Comparison of ENCODE assay signal across 8 cellular contexts in genomic region chr3:194091897-194092296, GRCh38. TPM values are rescaled to one million over a fixed set of nuclear protein-coding genes. Genes with fewer than 3 reads are reported as not detected.
A peak's percentile ranks its signal among the peaks of the same experiment; 100 is the strongest.
DNase-seq lines count a peak whose midpoint lies in the region; ATAC-seq and TF ChIP-seq lines count a peak whose summit lies in the region.
"Not testable (repeated sequence)": the region's sequence is repeated elsewhere in the genome, so short reads cannot be mapped to it uniquely, and the experiment has no call there.
"Had no signal": no experiment of that assay in that cellular context is flagged by ENCODE, and none has a peak within 500 bp of the region (broad histone marks: within the 10 kb centered on the region; RNA-seq: fewer than 3 reads in every experiment).

No MANE protein-coding gene starts in this region.

- H3K14ac ChIP-seq in mesenchymal stem cell (ENCODE audit: low read length in 2 of 2) = not testable (repeated sequence)

- peak overlapping the region; percentile 65 for H2AK5ac ChIP-seq in mesenchymal stem cell (ENCODE audit: low read length, severe bottlenecking)

- DNase-seq in Caco-2; PC-3; SK-N-MC (ENCODE audit: low read depth, low spot score); MCF 10A (ENCODE audit: unreplicated experiment); epithelial cell of proximal tubule (ENCODE audit: low read depth); mesenchymal stem cell; neural crest cell (ENCODE audit: low read depth, low spot score): not testable (repeated sequence)

- H3K27ac ChIP-seq in PC-3 (ENCODE audit: low read length) (peak overlapping the region; percentile 75), SK-N-MC (peak overlapping the region; percentile 48; the same call in 1 of the 2 replicates)
- not testable (repeated sequence) for H3K27ac ChIP-seq in mesenchymal stem cell (ENCODE audit: low read length, poor library complexity, severe bottlenecking)

- H3K9me2 ChIP-seq in PC-3 (replicated peaks; ENCODE audit: low read length) = not testable (repeated sequence)

- H3K4me3 Mint-ChIP-seq in Caco-2 (ENCODE audit: unreplicated experiment); neural crest cell: not testable (repeated sequence)
- H3K4me3 Mint-ChIP-seq in MCF 10A (ENCODE audit: unreplicated experiment) = peak overlapping the region; percentile 47

- not testable (repeated sequence) for H4K91ac ChIP-seq in mesenchymal stem cell (ENCODE audit: low read length)

- H3K4ac ChIP-seq in mesenchymal stem cell (ENCODE audit: low read depth in 1 of 2, low read length in 2 of 2) = not testable (repeated sequence)

- H3K79me1 ChIP-seq in mesenchymal stem cell (replicated peaks; ENCODE audit: low read length, poor library complexity, severe bottlenecking) = not testable (repeated sequence)

- intact Hi-C loops in Caco-2 (cut with micrococcal nuclease; ENCODE audit: unreplicated experiment) = not testable (repeated sequence)
- intact Hi-C loops in PC-3 (cut with micrococcal nuclease) = loop anchor here (2.0 kb wide), 1 partner anchor 29 kb away; no protein-coding TSS in a partner anchor
- intact Hi-C loops in MCF 10A (cut with micrococcal nuclease) = loop anchor here (5.0 kb wide), 1 partner anchor 90 kb away; no protein-coding TSS in a partner anchor

- TF ChIP-seq CTCF in Caco-2 (IDR thresholded peaks at IDR 0.05; ENCODE audit: insufficient read depth in 1 of 2, low read depth in 1 of 2, low read length in 1 of 2, severe bottlenecking in 1 of 2, unreplicated experiment in 1 of 2); PC-3 (conservative IDR thresholded peaks at IDR 0.05; ENCODE audit: low read depth, low read length); MCF 10A (IDR thresholded peaks at IDR 0.05; ENCODE audit: unreplicated experiment); epithelial cell of proximal tubule (conservative IDR thresholded peaks at IDR 0.05; ENCODE audit: low read depth, low read length); neural crest cell (conservative IDR thresholded peaks at IDR 0.05): not testable (repeated sequence)

- not testable (repeated sequence) for H2BK12ac ChIP-seq in mesenchymal stem cell (ENCODE audit: low read length in 2 of 2)

- H3K27ac Mint-ChIP-seq in Caco-2 (ENCODE audit: unreplicated experiment) = peak overlapping the region; percentile 63
- peak overlapping the region; percentile 87 for H3K27ac Mint-ChIP-seq in MCF 10A (ENCODE audit: low read depth, unreplicated experiment)
- peak overlapping the region; percentile 12 for H3K27ac Mint-ChIP-seq in neural crest cell (ENCODE audit: unreplicated experiment)

- not testable (repeated sequence) for H2BK15ac ChIP-seq in mesenchymal stem cell (ENCODE audit: low read depth, poor library complexity, severe bottlenecking)

- H3K36me3 Mint-ChIP-seq in Caco-2 (ENCODE audit: insufficient read depth, unreplicated experiment); MCF 10A (ENCODE audit: insufficient read depth, unreplicated experiment); neural crest cell (ENCODE audit: low read depth): not testable (repeated sequence)

- H4K8ac ChIP-seq in mesenchymal stem cell (ENCODE audit: low read length) = not testable (repeated sequence)

- not testable (repeated sequence) for ATAC-seq in PC-3

- H3F3A ChIP-seq in PC-3 (ENCODE audit: low read length, unreplicated experiment) = not testable (repeated sequence)

- not testable (repeated sequence) for H3K79me2 ChIP-seq in PC-3 (ENCODE audit: low read length)

- peak overlapping the region; percentile 50; the same call in 1 of the 2 replicates for H3K4me2 ChIP-seq in PC-3 (ENCODE audit: low read length)
- not testable (repeated sequence) for H3K4me2 ChIP-seq in mesenchymal stem cell (ENCODE audit: low read length, poor library complexity, severe bottlenecking)

- CTCF ChIA-PET in Caco-2 (lab: Charles Lee); PC-3 (lab: Charles Lee): not testable (repeated sequence)
- CTCF ChIA-PET in MCF 10A (lab: Yijun Ruan, JAX) = interaction anchor here (0.7 to 1.3 kb wide), 2 partner anchors 44 to 225 kb away, joined by 3 to 4 read pairs; no protein-coding TSS in a partner anchor

- not testable (repeated sequence) for H2AFZ ChIP-seq in PC-3 (ENCODE audit: low read length); mesenchymal stem cell (ENCODE audit: low read depth, low read length)

- H3K27me3 ChIP-seq in Caco-2 (replicated peaks; ENCODE audit: control insufficient read depth, insufficient read depth, low read length); PC-3 (ENCODE audit: low read length); mesenchymal stem cell (ENCODE audit: control insufficient read depth in 1 of 2, insufficient read depth in 1 of 2, low read length in 2 of 2): not testable (repeated sequence)

- H4K20me1 ChIP-seq in PC-3 (ENCODE audit: low read length) = not testable (repeated sequence)

- POLR2A ChIA-PET in Caco-2 (lab: Charles Lee); PC-3 (lab: Charles Lee; ENCODE audit: unreplicated experiment): not testable (repeated sequence)
- POLR2A ChIA-PET in MCF 10A (lab: Yijun Ruan, JAX) = interaction anchor here (0.5 to 4.7 kb wide), 5 partner anchors 38 to 311 kb away, joined by 3 to 120 read pairs (median 8); partner anchors contain the start of gene HES1

- H3K27me3 Mint-ChIP-seq in Caco-2 (ENCODE audit: insufficient read depth, unreplicated experiment); MCF 10A (ENCODE audit: insufficient read depth, unreplicated experiment): not testable (repeated sequence)
- H3K27me3 Mint-ChIP-seq in neural crest cell (ENCODE audit: low read depth) = peaks cover 23% of the 10 kb centered on the region

- not testable (repeated sequence) for H3K23ac ChIP-seq in mesenchymal stem cell (ENCODE audit: low read length in 2 of 2)

- H3K9me3 ChIP-seq in Caco-2; PC-3 (ENCODE audit: low read length); SK-N-MC (ENCODE audit: low read depth, low read length); mesenchymal stem cell (ENCODE audit: control insufficient read depth, low read length): not testable (repeated sequence)

- H3K4me1 ChIP-seq in Caco-2 = peaks cover 24% of the 10 kb centered on the region
- peaks cover 50% of the 10 kb centered on the region for H3K4me1 ChIP-seq in PC-3 (ENCODE audit: insufficient read depth, low read length)
- H3K4me1 ChIP-seq in mesenchymal stem cell (ENCODE audit: control insufficient read depth, insufficient read depth, low read depth, low read length) = peaks cover 33% of the 10 kb centered on the region

- not testable (repeated sequence) for H3K36me3 ChIP-seq in Caco-2 (ENCODE audit: control insufficient read depth, insufficient read depth, low read length); PC-3 (ENCODE audit: low read depth, low read length); SK-N-MC (ENCODE audit: insufficient read depth, low read length); mesenchymal stem cell (ENCODE audit: control insufficient read depth in 1 of 2, insufficient read depth in 2 of 2, low read depth in 1 of 2, low read length in 2 of 2)

- 93% methylated on average over 4 of the region's 6 CpGs for WGBS in mesenchymal stem cell

- H2BK120ac ChIP-seq in mesenchymal stem cell (ENCODE audit: low read depth, low read length) = not testable (repeated sequence)

- not testable (repeated sequence) for BruUV-seq in Caco-2 (replicated peaks; lab: Mats Ljungman, UMichigan); PC-3 (replicated peaks; lab: Mats Ljungman, UMichigan); MCF 10A (replicated peaks; lab: Mats Ljungman, UMichigan)

- not testable (repeated sequence) for H3K9me3 Mint-ChIP-seq in Caco-2 (ENCODE audit: unreplicated experiment); MCF 10A (ENCODE audit: unreplicated experiment); neural crest cell

- not testable (repeated sequence) for H3K18ac ChIP-seq in mesenchymal stem cell (ENCODE audit: low read depth in 1 of 2, low read length in 2 of 2)

- H3K4me1 Mint-ChIP-seq in Caco-2 (ENCODE audit: low read depth, unreplicated experiment) (peaks cover 25% of the 10 kb centered on the region), MCF 10A (ENCODE audit: insufficient read depth, unreplicated experiment) (peaks cover 25% of the 10 kb centered on the region), neural crest cell (peaks cover 53% of the 10 kb centered on the region)

- not testable (repeated sequence) for H3K4me3 ChIP-seq in Caco-2 (ENCODE audit: low read depth, low read length); PC-3 (ENCODE audit: low read length); SK-N-MC; mesenchymal stem cell (ENCODE audit: insufficient read depth in 1 of 2, low read depth in 1 of 2, low read length in 2 of 2)
- H3K4me3 ChIP-seq in epithelial cell of proximal tubule (ENCODE audit: low read depth, low read length) = peak overlapping the region; percentile 16

- H2BK5ac ChIP-seq in mesenchymal stem cell (ENCODE audit: low read depth, low read length, poor library complexity, severe bottlenecking) = not testable (repeated sequence)

- not testable (repeated sequence) for H3K9ac ChIP-seq in PC-3 (ENCODE audit: low read length); SK-N-MC (ENCODE audit: insufficient read length); mesenchymal stem cell (ENCODE audit: low read length)

RNA-seq across cellular contexts. Expression of gene HES1, which starts 44.1 kb away (rescaled TPM):
- total RNA-seq in Caco-2 (2022) (123 and 128 TPM in 2 replicates), PC-3 (2014; rRNA removed) (852 and 906 TPM in 2 replicates), MCF 10A (2022) (34.6 and 37.8 TPM in 2 replicates), epithelial cell of proximal tubule (17.1 and 55.6 TPM in 2 replicates), neural crest cell (32.6 and 36.2 TPM in 2 replicates)
- polyA plus RNA-seq in mesenchymal stem cell (2013, experiment 1 of 2) = 194 TPM
- 184 TPM for polyA plus RNA-seq in mesenchymal stem cell (2013, experiment 2 of 2)
- total RNA-seq: CD8-positive, alpha-beta memory T cell had no signal
- polyA plus RNA-seq: CD8-positive, alpha-beta memory T cell had no signal

Comparison
In these comparisons a context has a peak if more than half of its experiments do, and no peak if none do; other contexts are left out.
1. H3K27ac Mint-ChIP-seq: peak in every context shown above with its lines; median percentile 87 in MCF 10A; 63 in Caco-2; 12 in neural crest cell.